ENCODE assay signal across 30 cellular contexts in genomic region chr7:84484502-84485079, GRCh38.
DNase-seq lines count a peak whose midpoint lies in the region; ATAC-seq lines count a peak whose summit lies in the region.
"Had no signal": no experiment of that assay in that cellular context is flagged by ENCODE, and none has a peak within 500 bp of the region (broad histone marks: within the 10 kb centered on the region; RNA-seq: fewer than 3 reads in every experiment).

No MANE protein-coding gene starts in this region.

- H3K27me3 ChIP-seq in adipocyte (replicated peaks; ENCODE audit: control insufficient read depth, insufficient read depth, low read length), result no peaks in the 10 kb centered on the region
- H3K27me3 ChIP-seq: cardiac muscle cell, esophagus squamous epithelium, neural progenitor cell, SJCRH30 had no signal

- H3K9me3 ChIP-seq in adipocyte (ENCODE audit: control insufficient read depth, low read length), result no peaks in the 10 kb centered on the region
- H3K9me3 ChIP-seq: esophagus squamous epithelium, SJCRH30 had no signal

- DNase-seq in GM03348 (ENCODE audit: low spot score), result peak; percentile 11
- DNase-seq in LHCN-M2 (ENCODE audit: low read depth), result peak; percentile 61
- DNase-seq in adipocyte (ENCODE audit: low read depth), result peak; percentile 22
- DNase-seq in renal cortical epithelial cell (ENCODE audit: low read depth), result peak; percentile 3
- no peak for DNase-seq in activated CD4-positive, alpha-beta T cell treated with anti-CD3 and anti-CD28 coated beads, Interleukin-2, amount 50 U/mL, for 4 hours
- no peak for DNase-seq in Right ventricle myocardium superior
- DNase-seq: activated CD4-positive, alpha-beta T cell treated with anti-CD3 and anti-CD28 coated beads, Interleukin-2, amount 50 U/mL, for 48 hours; activated naive CD4-positive, alpha-beta T cell treated with anti-CD3 and anti-CD28 coated beads, Interleukin-2, amount 10 ng/mL, durations not matched to agents 7 days and 5 days; amygdala; CD4-positive, alpha-beta memory T cell; cortex of kidney; effector memory CD8-positive, alpha-beta T cell; esophagus squamous epithelium; H9; hypothalamus; immature natural killer cell; Kasumi-1; mesenchymal stem cell; NCI-H1105 treated with DMSO at 0.1 percent for 48 hours; NCI-H2029; NCI-H526; NK-92 treated with Interleukin-12 subunit alpha and Interleukin-12 subunit beta, amount 100 ng/mL, for 24 hours; SJCRH30; stimulated activated naive CD4-positive, alpha-beta T cell treated with Interleukin-2 at 50 U/mL for 16 hours; T-helper 1 cell had no signal

- H3K36me3 ChIP-seq in adipocyte (ENCODE audit: control insufficient read depth, insufficient read depth, low read length, severe bottlenecking), result no peaks in the 10 kb centered on the region
- H3K36me3 ChIP-seq: cardiac muscle cell, esophagus squamous epithelium, neural progenitor cell, SJCRH30 had no signal

- intact Hi-C loops in Right ventricle myocardium superior (cut with DNase I), result no loop called here

- H3K9ac ChIP-seq in adipocyte (ENCODE audit: low read length), result no peak overlapping the region
- H3K9ac ChIP-seq: neural progenitor cell had no signal

- ATAC-seq in HG02840 (IDR thresholded peaks at IDR 0.05; ENCODE audit: low FRiP score, unreplicated experiment), result no peak
- no peak for ATAC-seq in Right ventricle myocardium superior (ENCODE audit: poor library complexity)
- ATAC-seq: effector memory CD8-positive, alpha-beta T cell; left lobe of liver; sciatic nerve had no signal

- H3K4me3 ChIP-seq in adipocyte (ENCODE audit: low read length), result no peak overlapping the region
- H3K4me3 ChIP-seq: cardiac muscle cell, esophagus squamous epithelium, neural progenitor cell, SJCRH30 had no signal

- H3K4me1 ChIP-seq in adipocyte (ENCODE audit: control insufficient read depth, insufficient read depth, low read length), result no peaks in the 10 kb centered on the region
- H3K4me1 ChIP-seq: esophagus squamous epithelium, neural progenitor cell had no signal

Comparison
In these comparisons a context has a peak if more than half of its experiments do, and no peak if none do; other contexts are left out.
1. DNase-seq: peak in GM03348 (single experiment), LHCN-M2 (single experiment), adipocyte (single experiment) and renal cortical epithelial cell (single experiment); none in activated CD4-positive, alpha-beta T cell treated with anti-CD3 and anti-CD28 coated beads, Interleukin-2, amount 50 U/mL, for 4 hours (0 of 2) and Right ventricle myocardium superior (single experiment).